ENCODE assay signal across 8 cellular contexts in the genomic region with DNA sequence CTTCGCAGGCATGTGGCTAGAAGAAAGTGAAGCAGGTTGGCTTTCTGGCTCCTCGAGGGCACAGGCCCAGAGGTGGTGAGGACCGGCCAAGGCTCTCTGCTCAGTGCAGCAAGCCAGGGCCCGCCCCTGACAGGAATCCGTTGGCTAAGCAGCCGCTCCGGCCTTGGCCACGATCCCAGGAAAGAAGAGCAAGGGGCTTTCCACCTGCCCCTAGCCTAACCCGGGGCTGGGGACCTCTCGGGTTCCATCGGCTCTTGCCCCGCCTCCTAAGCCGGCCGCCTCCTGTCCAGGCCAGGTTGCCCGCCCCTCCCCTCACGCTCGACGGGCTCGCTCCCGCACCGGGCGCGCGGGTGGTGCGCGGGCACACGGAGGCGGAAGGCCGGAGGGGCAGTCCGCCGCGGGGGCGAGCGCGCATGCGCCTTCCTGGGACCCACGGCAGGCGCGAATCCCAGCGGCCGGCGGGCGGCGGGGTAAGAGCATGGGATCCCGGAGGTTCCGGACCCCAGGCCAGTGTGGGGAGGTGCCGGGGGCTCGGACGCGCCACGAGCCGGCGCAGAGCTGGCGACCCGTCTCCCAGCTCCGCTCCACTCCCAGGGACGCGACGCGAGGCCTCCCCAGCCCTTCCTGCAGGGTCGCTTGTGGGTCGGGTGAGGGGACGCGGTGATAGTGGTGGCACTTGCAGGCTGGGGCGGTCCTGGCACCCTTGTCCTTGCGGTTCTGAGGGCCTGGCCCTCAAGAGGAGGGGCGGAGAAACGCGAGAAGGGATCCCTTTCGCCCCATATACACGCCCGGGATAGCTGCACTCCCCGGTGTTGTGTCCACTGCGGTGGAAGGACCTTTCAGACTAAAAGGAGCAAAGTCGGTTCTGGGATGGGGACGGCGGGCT. TPM values are rescaled to one million over a fixed set of nuclear protein-coding genes. Genes with fewer than 3 reads are reported as not detected.
A peak's percentile ranks its signal among the peaks of the same experiment; 100 is the strongest.
DNase-seq lines count a peak whose midpoint lies in the region; ATAC-seq and TF ChIP-seq lines count a peak whose summit lies in the region.

Gene ALG6 (plus strand): TSS at position 410 of the 886 bp plus-strand sequence. CDS start 3,351 bp downstream, outside the sequence.

- no peaks in the 10 kb centered on the region for H3K9me3 ChIP-seq in CD4-positive, CD25-positive, alpha-beta regulatory T cell (ENCODE audit: control insufficient read depth in 2 of 2, low read length in 2 of 2)
- H3K9me3 ChIP-seq in liver (ENCODE audit: control insufficient read depth in 4 of 4, low read length in 3 of 4): no peaks in the 10 kb centered on the region

- H3K9ac ChIP-seq in liver (ENCODE audit: low read depth in 1 of 2, low read length in 2 of 2): peak within 1 kb of the TSS; percentile 2 to 10

- H3K4me1 Mint-ChIP-seq in CD4-positive, CD25-positive, alpha-beta regulatory T cell: peaks cover 13 to 41% (median 29%) of the 10 kb centered on the region in 4 donors

- under 1% methylated on average over 77 of the region's 77 CpGs for WGBS in liver

- H3K27ac Mint-ChIP-seq in CD4-positive, CD25-positive, alpha-beta regulatory T cell: peak within 1 kb of the TSS; percentile 82 to 93 (median 91)

- peak within 1 kb of the TSS; percentile 95 to 98 (median 96) for H3K4me3 Mint-ChIP-seq in CD4-positive, CD25-positive, alpha-beta regulatory T cell

- peak; percentile 85 to 93 (median 85) for DNase-seq in CD4-positive, CD25-positive, alpha-beta regulatory T cell
- peak; percentile 72 for DNase-seq in NCI-H748 treated with DMSO at 0.1 percent for 48 hours (lab: John Stamatoyannopoulos, UW)
- DNase-seq in activated CD4-positive, alpha-beta T cell treated with anti-CD3 and anti-CD28 coated beads, Interleukin-2, amount 50 U/mL, for 48 hours: peak; percentile 93 to 94
- DNase-seq in dermis microvascular lymphatic vessel endothelial cell (ENCODE audit: low read depth in 2 of 2): peak; percentile 78 to 92
- DNase-seq in stimulated activated CD4-positive, alpha-beta T cell treated with anti-CD3 and anti-CD28 coated beads, Interleukin-4, amount 100 ng/mL, for 1 hour: peak; percentile 93

- H3K27me3 ChIP-seq in CD4-positive, CD25-positive, alpha-beta regulatory T cell (ENCODE audit: control insufficient read depth, insufficient read depth, low read length): peaks cover 8% of the 10 kb centered on the region
- no peaks in the 10 kb centered on the region for H3K27me3 ChIP-seq in liver (ENCODE audit: control insufficient read depth in 4 of 4, insufficient read depth in 4 of 4, low read length in 3 of 4)

- peaks cover 19% of the 10 kb centered on the region for H3K4me1 ChIP-seq in CD4-positive, CD25-positive, alpha-beta regulatory T cell (ENCODE audit: control insufficient read depth, insufficient read depth, low read length, poor library complexity, severe bottlenecking)
- peaks cover 0 to 12% (median 5%) of the 10 kb centered on the region in 4 donors for H3K4me1 ChIP-seq in liver (ENCODE audit: control insufficient read depth in 4 of 4, insufficient read depth in 4 of 4, low read length in 3 of 4)

- no peak for TF ChIP-seq RAD21 in liver (IDR thresholded peaks at IDR 0.05)

- H3K36me3 Mint-ChIP-seq in CD4-positive, CD25-positive, alpha-beta regulatory T cell: peaks cover 10% of the 10 kb centered on the region

- H3K36me3 ChIP-seq in CD4-positive, CD25-positive, alpha-beta regulatory T cell (ENCODE audit: control insufficient read depth, insufficient read depth, low read length): peaks cover 8% of the 10 kb centered on the region
- peaks cover 0 to 3% (median 0%) of the 10 kb centered on the region in 4 donors for H3K36me3 ChIP-seq in liver (ENCODE audit: control insufficient read depth in 4 of 4, insufficient read depth in 3 of 4, low read depth in 1 of 4, low read length in 3 of 4)

- H3K27ac ChIP-seq in CD4-positive, CD25-positive, alpha-beta regulatory T cell (ENCODE audit: insufficient read depth, low read length, poor library complexity, severe bottlenecking): peak within 1 kb of the TSS; percentile 56
- H3K27ac ChIP-seq in liver (ENCODE audit: low read depth in 1 of 2, low read length in 2 of 2): peak within 1 kb of the TSS; percentile 72 to 79

- ATAC-seq in CD4-positive, CD25-positive, alpha-beta regulatory T cell (ENCODE audit: low read depth in 2 of 2): peak; percentile 93
- ATAC-seq in GM19438 (IDR thresholded peaks at IDR 0.05; ENCODE audit: low read depth, unreplicated experiment) (peak; percentile 94), HG03571 (IDR thresholded peaks at IDR 0.05; ENCODE audit: unreplicated experiment) (peak; percentile 92)

- peaks cover 13% of the 10 kb centered on the region for H3K27me3 Mint-ChIP-seq in CD4-positive, CD25-positive, alpha-beta regulatory T cell

- peak within 1 kb of the TSS; percentile 89 for H3K4me3 ChIP-seq in CD4-positive, CD25-positive, alpha-beta regulatory T cell (ENCODE audit: low read depth, low read length)
- H3K4me3 ChIP-seq in liver (ENCODE audit: low read depth in 1 of 3, low read length in 3 of 3): peak within 1 kb of the TSS; percentile 68 to 91 (median 89)

- TF ChIP-seq CTCF in liver (IDR thresholded peaks at IDR 0.05; ENCODE audit: low read depth, low read length, missing input control): no peak

- H3K9me3 Mint-ChIP-seq in CD4-positive, CD25-positive, alpha-beta regulatory T cell: peaks cover 0 to 3% (median 0%) of the 10 kb centered on the region in 7 donors

TF ChIP-seq in liver, 16 proteins besides CTCF, POLR2A, EP300 and RAD21:
- TF ChIP-seq JUND (IDR thresholded peaks at IDR 0.05) (no peak), FOXA2 (IDR thresholded peaks at IDR 0.05) (no peak), EGR1 (IDR thresholded peaks at IDR 0.05; ENCODE audit: low read depth in 2 of 2) (peak in 1 of 2 donors; percentile 64), TAF1 (conservative IDR thresholded peaks at IDR 0.05) (no peak), YY1 (IDR thresholded peaks at IDR 0.05) (peak; percentile 15), FOXA1 (IDR thresholded peaks at IDR 0.05) (no peak), HNF4G (IDR thresholded peaks at IDR 0.05) (no peak), GABPA (IDR thresholded peaks at IDR 0.05 in 1 of 2, conservative IDR thresholded peaks at IDR 0.05 in 1 of 2) (no peak), SP1 (IDR thresholded peaks at IDR 0.05) (no peak), NR2F2 (IDR thresholded peaks at IDR 0.05) (no peak), RXRA (IDR thresholded peaks at IDR 0.05) (peak in 1 of 2 donors; percentile 41), REST (IDR thresholded peaks at IDR 0.05) (no peak), ATF3 (IDR thresholded peaks at IDR 0.05) (no peak), HNF4A (conservative IDR thresholded peaks at IDR 0.05) (peak in 1 of 2 donors; percentile 7)
- TF ChIP-seq, protein P1, sequence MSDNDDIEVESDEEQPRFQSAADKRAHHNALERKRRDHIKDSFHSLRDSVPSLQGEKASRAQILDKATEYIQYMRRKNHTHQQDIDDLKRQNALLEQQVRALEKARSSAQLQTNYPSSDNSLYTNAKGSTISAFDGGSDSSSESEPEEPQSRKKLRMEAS (IDR thresholded peaks at IDR 0.05): peak; percentile 41
- TF ChIP-seq, protein P2, sequence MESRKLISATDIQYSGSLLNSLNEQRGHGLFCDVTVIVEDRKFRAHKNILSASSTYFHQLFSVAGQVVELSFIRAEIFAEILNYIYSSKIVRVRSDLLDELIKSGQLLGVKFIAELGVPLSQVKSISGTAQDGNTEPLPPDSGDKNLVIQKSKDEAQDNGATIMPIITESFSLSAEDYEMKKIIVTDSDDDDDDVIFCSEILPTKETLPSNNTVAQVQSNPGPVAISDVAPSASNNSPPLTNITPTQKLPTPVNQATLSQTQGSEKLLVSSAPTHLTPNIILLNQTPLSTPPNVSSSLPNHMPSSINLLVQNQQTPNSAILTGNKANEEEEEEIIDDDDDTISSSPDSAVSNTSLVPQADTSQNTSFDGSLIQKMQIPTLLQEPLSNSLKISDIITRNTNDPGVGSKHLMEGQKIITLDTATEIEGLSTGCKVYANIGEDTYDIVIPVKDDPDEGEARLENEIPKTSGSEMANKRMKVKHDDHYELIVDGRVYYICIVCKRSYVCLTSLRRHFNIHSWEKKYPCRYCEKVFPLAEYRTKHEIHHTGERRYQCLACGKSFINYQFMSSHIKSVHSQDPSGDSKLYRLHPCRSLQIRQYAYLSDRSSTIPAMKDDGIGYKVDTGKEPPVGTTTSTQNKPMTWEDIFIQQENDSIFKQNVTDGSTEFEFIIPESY (IDR thresholded peaks at IDR 0.05): no peak

RNA-seq across cellular contexts. Expression of gene ALG6, which starts in this region (rescaled TPM):
- 20.0 TPM for total RNA-seq in CD4-positive, CD25-positive, alpha-beta regulatory T cell
- polyA plus RNA-seq in CD4-positive, CD25-positive, alpha-beta regulatory T cell: 10 to 100 TPM; 21.1 to 26.7 (median 21.9) TPM
- total RNA-seq in dermis microvascular lymphatic vessel endothelial cell (14.2 and 14.9 TPM in 2 replicates), liver (10 to 100 TPM in 1 of 2 donors, 1 to 10 TPM in 1; 8.5 to 13.2 TPM)
- polyA plus RNA-seq in liver: 1 to 10 TPM; 4.6 TPM

Comparison
In these comparisons a context has a peak if more than half of its experiments do, and no peak if none do; other contexts are left out.
1. Peak in every context shown above with its lines: DNase-seq, ATAC-seq, H3K4me3 ChIP-seq and H3K27ac ChIP-seq.